Comparison of ENCODE assay signal across 22 cellular contexts in genomic region chr3:116263842-116264545, GRCh38.
DNase-seq lines count a peak whose midpoint lies in the region; ATAC-seq, FAIRE-seq and TF ChIP-seq lines count a peak whose summit lies in the region.
"Had no signal": no experiment of that assay in that cellular context is flagged by ENCODE, and none has a peak within 500 bp of the region (broad histone marks: within the 10 kb centered on the region; RNA-seq: fewer than 3 reads in every experiment).

No MANE protein-coding gene starts in this region.

- H3K36me3 ChIP-seq in astrocyte (ENCODE audit: insufficient read depth, low read length) (no peaks in the 10 kb centered on the region), sigmoid colon (no peaks in the 10 kb centered on the region)
- H3K36me3 ChIP-seq: spleen, upper lobe of left lung had no signal

- TF ChIP-seq CTCF in astrocyte (IDR thresholded peaks at IDR 0.05; ENCODE audit: insufficient read depth, low read depth, low read length), result no peak
- TF ChIP-seq CTCF in foreskin fibroblast (IDR thresholded peaks at IDR 0.05; ENCODE audit: low read depth, low read length), result no peak
- TF ChIP-seq CTCF in sigmoid colon (IDR thresholded peaks at IDR 0.05), result no peak

- H3K4me1 Mint-ChIP-seq in astrocyte (ENCODE audit: low read depth, unreplicated experiment), result peaks cover 27% of the 10 kb centered on the region
- H3K4me1 Mint-ChIP-seq: CD4-positive, alpha-beta memory T cell had no signal

- H3K9ac ChIP-seq in astrocyte (ENCODE audit: low read length), result no peak overlapping the region
- H3K9ac ChIP-seq: parathyroid adenoma had no signal

- TF ChIP-seq POLR2A in sigmoid colon (IDR thresholded peaks at IDR 0.05) (no peak), GM18505 (IDR thresholded peaks at IDR 0.05; ENCODE audit: borderline replicate concordance, extremely low read depth, insufficient read depth, insufficient read length) (no peak)

- no peaks in the 10 kb centered on the region for H3K79me2 ChIP-seq in astrocyte (ENCODE audit: insufficient read depth, low read length)
- H3K79me2 ChIP-seq: parathyroid adenoma had no signal

- peak; percentile 39 for DNase-seq in DMS 273 (lab: John Stamatoyannopoulos, UW; ENCODE audit: unreplicated experiment)
- no peak for DNase-seq in DMS 273 treated with DMSO at 0.1 percent for 48 hours (lab: John Stamatoyannopoulos, UW)
- peak; percentile 72 for DNase-seq in astrocyte (ENCODE audit: low read depth)
- DNase-seq in foreskin fibroblast, result peak; percentile 50 to 85
- DNase-seq in sigmoid colon, result no peak
- no peak for DNase-seq in AML-193 (lab: John Stamatoyannopoulos, UW)
- DNase-seq in activated CD4-positive, alpha-beta T cell treated with anti-CD3 and anti-CD28 coated beads, Interleukin-2, amount 50 U/mL, for 48 hours, result no peak
- DNase-seq: activated CD4-positive, CD25-positive, alpha-beta regulatory T cell; amygdala; CD4-positive, alpha-beta memory T cell; GOT3; NCI-H187 treated with DMSO at 0.1 percent for 48 hours; NCI-H510A treated with DMSO at 0.1 percent for 48 hours; SHP77 treated with DMSO at 0.1 percent for 48 hours; spleen; stimulated activated naive CD4-positive, alpha-beta T cell treated with Interleukin-2 at 50 U/mL for 16 hours; upper lobe of left lung had no signal

- H3K4me3 Mint-ChIP-seq in astrocyte (ENCODE audit: unreplicated experiment), result no peak overlapping the region
- H3K4me3 Mint-ChIP-seq: CD4-positive, alpha-beta memory T cell had no signal

- no peaks in the 10 kb centered on the region for H4K20me1 ChIP-seq in astrocyte (ENCODE audit: insufficient read depth, low read length)

- H3K4me2 ChIP-seq in astrocyte (ENCODE audit: low read length), result no peak overlapping the region

- H3K27me3 ChIP-seq in astrocyte (ENCODE audit: insufficient read depth, low read length), result no peaks in the 10 kb centered on the region
- H3K27me3 ChIP-seq in sigmoid colon, result no peaks in the 10 kb centered on the region
- H3K27me3 ChIP-seq: spleen, upper lobe of left lung had no signal

- no peak for ATAC-seq in GM18505 (IDR thresholded peaks at IDR 0.05; ENCODE audit: unreplicated experiment)

- no peaks in the 10 kb centered on the region for H3K27me3 Mint-ChIP-seq in astrocyte (ENCODE audit: low read depth, unreplicated experiment)
- H3K27me3 Mint-ChIP-seq: CD4-positive, alpha-beta memory T cell had no signal

- H3K27ac ChIP-seq in astrocyte (ENCODE audit: low read depth, low read length) (no peak overlapping the region), sigmoid colon (peak overlapping the region in 3 of 4 donors; percentile 53 to 76 (median 60))
- H3K27ac ChIP-seq: 22Rv1, coronary artery, parathyroid adenoma, spleen, upper lobe of left lung had no signal

- intact Hi-C loops in sigmoid colon (cut with DNase I), result no loop called here

- no peak for TF ChIP-seq EP300 in sigmoid colon (IDR thresholded peaks at IDR 0.05)

- H2AFZ ChIP-seq in astrocyte (ENCODE audit: low read depth, low read length), result no peak overlapping the region
- H2AFZ ChIP-seq: parathyroid adenoma had no signal

- no peaks in the 10 kb centered on the region for H3K36me3 Mint-ChIP-seq in astrocyte (ENCODE audit: low read depth, unreplicated experiment)
- H3K36me3 Mint-ChIP-seq: CD4-positive, alpha-beta memory T cell had no signal

- FAIRE-seq in astrocyte (lab: Jason Lieb, UNC), result no peak
- FAIRE-seq: GM12892 had no signal

- H3K4me1 ChIP-seq in astrocyte (ENCODE audit: insufficient read depth, low read length) (peaks cover 4% of the 10 kb centered on the region), sigmoid colon (peaks cover 0 to 44% (median 33%) of the 10 kb centered on the region in 4 donors)
- H3K4me1 ChIP-seq: parathyroid adenoma, spleen, upper lobe of left lung had no signal

- 47 to 65% methylated on average over 5 of the region's 5 CpGs for WGBS in sigmoid colon, 2 donors

- H3K9me3 ChIP-seq in astrocyte (ENCODE audit: insufficient read depth, low read depth, low read length), result no peaks in the 10 kb centered on the region
- H3K9me3 ChIP-seq in sigmoid colon, result no peaks in the 10 kb centered on the region
- H3K9me3 ChIP-seq: spleen, upper lobe of left lung had no signal

- H3K4me3 ChIP-seq in astrocyte (ENCODE audit: insufficient read depth, low read depth, low read length), result no peak overlapping the region
- H3K4me3 ChIP-seq in foreskin fibroblast (ENCODE audit: low read depth in 1 of 2, low read length in 2 of 2), result no peak overlapping the region
- no peak overlapping the region for H3K4me3 ChIP-seq in sigmoid colon
- H3K4me3 ChIP-seq: coronary artery, spleen, upper lobe of left lung had no signal

- peak overlapping the region; percentile 93 for H3K27ac Mint-ChIP-seq in astrocyte (ENCODE audit: unreplicated experiment)
- H3K27ac Mint-ChIP-seq: CD4-positive, alpha-beta memory T cell had no signal

- no peaks in the 10 kb centered on the region for H3K9me3 Mint-ChIP-seq in astrocyte (ENCODE audit: unreplicated experiment)

Comparison
In these comparisons a context has a peak if more than half of its experiments do, and no peak if none do; other contexts are left out.
1. DNase-seq: peak in DMS 273 (single experiment), astrocyte (single experiment) and foreskin fibroblast (2 of 2); none in DMS 273 treated with DMSO at 0.1 percent for 48 hours (single experiment), sigmoid colon (single experiment), AML-193 (0 of 2) and activated CD4-positive, alpha-beta T cell treated with anti-CD3 and anti-CD28 coated beads, Interleukin-2, amount 50 U/mL, for 48 hours (0 of 2).